8 cellular contexts compared by ENCODE assay signal in the genomic region with DNA sequence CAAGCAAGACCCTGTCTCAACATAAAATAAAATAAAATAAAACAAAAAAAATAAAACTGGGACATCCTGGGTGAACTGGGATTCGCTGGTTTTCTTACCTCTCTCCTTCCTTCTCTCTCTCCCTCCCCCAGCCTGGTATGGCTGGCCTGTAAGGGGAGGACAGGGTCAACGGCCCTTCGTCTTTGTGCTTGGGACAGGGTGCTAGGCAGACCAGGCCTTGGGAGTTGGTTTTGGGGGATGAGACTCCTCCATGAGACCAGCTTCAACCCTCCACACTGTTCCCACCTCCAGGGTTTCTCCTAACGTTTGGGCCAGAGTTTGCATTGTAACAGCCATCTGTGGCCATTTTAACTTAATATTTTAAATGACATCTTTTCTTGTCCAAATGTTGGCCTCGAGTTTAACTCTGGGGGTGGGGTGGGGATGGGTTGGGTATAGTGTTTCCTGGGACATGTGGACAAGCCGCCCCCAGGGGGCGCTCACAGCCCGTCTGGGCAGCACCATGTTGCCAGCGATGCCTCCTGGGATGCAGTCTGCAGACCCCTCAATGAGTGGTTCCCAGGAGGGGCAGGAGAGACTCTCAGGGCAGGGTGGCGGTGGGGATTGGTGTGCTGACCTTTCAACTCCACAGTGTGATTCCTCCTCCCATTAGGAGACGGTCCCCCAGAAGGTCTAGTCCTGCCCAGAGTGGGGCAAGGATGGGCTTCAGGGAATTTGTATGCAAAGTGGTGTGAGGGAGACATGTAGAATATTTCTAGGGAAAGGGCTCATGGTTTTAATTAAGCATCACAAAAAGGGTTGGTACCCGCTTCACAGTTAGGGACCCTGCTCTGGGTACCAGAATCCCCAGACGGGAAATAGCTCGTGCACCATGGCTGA. TPM values are rescaled to one million over a fixed set of nuclear protein-coding genes. Genes with fewer than 3 reads are reported as not detected.
DNase-seq lines count a peak whose midpoint lies in the region; ATAC-seq, FAIRE-seq and TF ChIP-seq lines count a peak whose summit lies in the region.

No MANE protein-coding gene starts in this region.

- no peaks in the 10 kb centered on the region for H3K79me1 ChIP-seq in H1 (ENCODE audit: low read depth, low read length)

- no peaks in the 10 kb centered on the region for H3K9me3 ChIP-seq in H1 (ENCODE audit: insufficient read depth in 2 of 2, low read depth in 1 of 2, low read length in 1 of 2)

- no peak overlapping the region for H3K23ac ChIP-seq in H1 (ENCODE audit: insufficient read length)

- no peaks in the 10 kb centered on the region for H3K36me3 Mint-ChIP-seq in activated CD4-positive, alpha-beta memory T cell treated with anti-CD3 and anti-CD28 coated beads, Interleukin-2, amount 10 ng/mL, durations not matched to agents 7 days and 5 days (ENCODE audit: low read depth)
- H3K36me3 Mint-ChIP-seq in stimulated activated memory B cell treated with anti-CD40 and anti-IgM and Interleukin-4, amounts not matched to agents 10 μg/mL and 1 μg/mL and 100 μg/mL, for 72 hours: no peaks in the 10 kb centered on the region

- no peak overlapping the region for H3K4me3 Mint-ChIP-seq in activated CD4-positive, alpha-beta memory T cell treated with anti-CD3 and anti-CD28 coated beads, Interleukin-2, amount 10 ng/mL, durations not matched to agents 7 days and 5 days
- H3K4me3 Mint-ChIP-seq in stimulated activated memory B cell treated with anti-CD40 and anti-IgM and Interleukin-4, amounts not matched to agents 10 μg/mL and 1 μg/mL and 100 μg/mL, for 72 hours: no peak overlapping the region

- no peak overlapping the region for H3K27ac Mint-ChIP-seq in activated CD4-positive, alpha-beta memory T cell treated with anti-CD3 and anti-CD28 coated beads, Interleukin-2, amount 10 ng/mL, durations not matched to agents 7 days and 5 days
- H3K27ac Mint-ChIP-seq in stimulated activated memory B cell treated with anti-CD40 and anti-IgM and Interleukin-4, amounts not matched to agents 10 μg/mL and 1 μg/mL and 100 μg/mL, for 72 hours: no peak overlapping the region

- H2BK12ac ChIP-seq in H1 (ENCODE audit: low read depth, low read length): no peak overlapping the region; the same call in 1 of the 2 replicates

- H2BK5ac ChIP-seq in H1 (ENCODE audit: low read depth, low read length): no peak overlapping the region

- H3K18ac ChIP-seq in H1 (ENCODE audit: extremely low read depth, low read length): no peak overlapping the region; the same call in 1 of the 2 replicates

- 0 out of 2 replicates have a peak overlapping the region, but pooled peaks have one; percentile 9 for H2BK15ac ChIP-seq in H1 (ENCODE audit: low read length)

- POLR2A ChIA-PET in activated CD4-positive, alpha-beta memory T cell treated with anti-CD3 and anti-CD28 coated beads, Interleukin-2, amount 10 ng/mL, durations not matched to agents 7 days and 5 days (lab: Charles Lee): no interaction called here
- POLR2A ChIA-PET in H1 (lab: Charles Lee; ENCODE audit: partially characterized antibody): no interaction called here

- peak; percentile 94 to 95 for TF ChIP-seq RAD21 in H1 (IDR thresholded peaks at IDR 0.05 in 1 of 2, conservative IDR thresholded peaks at IDR 0.05 in 1 of 2; ENCODE audit: low read depth in 2 of 2, low read length in 2 of 2)

- no peak for TF ChIP-seq POLR2A in H1 (IDR thresholded peaks at IDR 0.05; ENCODE audit: control extremely low read depth in 1 of 2, low read depth in 2 of 2, low read length in 2 of 2)

- ATAC-seq in stimulated activated memory B cell treated with anti-CD40 and anti-IgM and Interleukin-4, amounts not matched to agents 10 μg/mL and 1 μg/mL and 100 μg/mL, for 72 hours: peak; percentile 64

- H3K9ac ChIP-seq in H1 (replicated peaks in 1 of 4; ENCODE audit: extremely low read depth in 1 of 4, low read depth in 3 of 4, low read length in 3 of 4): no peak overlapping the region

- peak overlapping the region; percentile 75; the same call in 1 of the 2 replicates for H2AFZ ChIP-seq in H1 (ENCODE audit: low read length)

- H3K9me3 Mint-ChIP-seq in activated CD4-positive, alpha-beta memory T cell treated with anti-CD3 and anti-CD28 coated beads, Interleukin-2, amount 10 ng/mL, durations not matched to agents 7 days and 5 days: no peaks in the 10 kb centered on the region
- no peaks in the 10 kb centered on the region for H3K9me3 Mint-ChIP-seq in stimulated activated memory B cell treated with anti-CD40 and anti-IgM and Interleukin-4, amounts not matched to agents 10 μg/mL and 1 μg/mL and 100 μg/mL, for 72 hours

- no peak for TF ChIP-seq EP300 in H1 (IDR thresholded peaks at IDR 0.05; ENCODE audit: borderline replicate concordance in 1 of 2, low read depth in 2 of 2, low read length in 2 of 2)

- no peaks in the 10 kb centered on the region for H3K27me3 ChIP-seq in H1 (replicated peaks in 1 of 4; ENCODE audit: control insufficient read depth in 3 of 4, extremely low read depth in 1 of 4, insufficient read depth in 3 of 4, low read length in 3 of 4)

- no peak overlapping the region for H4K91ac ChIP-seq in H1 (replicated peaks; ENCODE audit: insufficient read length, low read length)

- H4K20me1 ChIP-seq in H1 (replicated peaks in 1 of 2; ENCODE audit: control insufficient read depth in 1 of 2, insufficient read depth in 2 of 2, low read length in 2 of 2): no peaks in the 10 kb centered on the region

- no peak overlapping the region for H2BK20ac ChIP-seq in H1 (ENCODE audit: low read length)

- H3K23me2 ChIP-seq in H1 (ENCODE audit: low read depth, low read length): no peaks in the 10 kb centered on the region

- no peak overlapping the region for H3K56ac ChIP-seq in H1 (replicated peaks; ENCODE audit: insufficient read length, low read depth, low read length)

- H3K4ac ChIP-seq in H1 (replicated peaks; ENCODE audit: insufficient read length, low read depth, low read length): no peak overlapping the region

- H3K4me1 Mint-ChIP-seq in activated CD4-positive, alpha-beta memory T cell treated with anti-CD3 and anti-CD28 coated beads, Interleukin-2, amount 10 ng/mL, durations not matched to agents 7 days and 5 days: peaks cover under 1% of the 10 kb centered on the region
- no peaks in the 10 kb centered on the region for H3K4me1 Mint-ChIP-seq in stimulated activated memory B cell treated with anti-CD40 and anti-IgM and Interleukin-4, amounts not matched to agents 10 μg/mL and 1 μg/mL and 100 μg/mL, for 72 hours

- H3K4me1 ChIP-seq in H1 (replicated peaks in 1 of 4; ENCODE audit: control insufficient read depth in 3 of 4, insufficient read depth in 4 of 4, low read length in 3 of 4): no peaks in the 10 kb centered on the region

- H3K4me3 ChIP-seq in H1 (ENCODE audit: extremely low read depth in 1 of 4, insufficient read depth in 2 of 4, low read depth in 3 of 4, low read length in 4 of 4): no peak overlapping the region

- peak; percentile 83 to 94 (median 83) for TF ChIP-seq CTCF in H1 (IDR thresholded peaks at IDR 0.05; ENCODE audit: control extremely low read depth in 1 of 3, insufficient read depth in 1 of 3, low read depth in 1 of 3, low read length in 3 of 3)

- no peak overlapping the region for H3K27ac ChIP-seq in H1 (ENCODE audit: low read depth, low read length)

- H3K36me3 ChIP-seq in H1 (ENCODE audit: control insufficient read depth in 2 of 4, insufficient read depth in 4 of 4, low read length in 3 of 4): no peaks in the 10 kb centered on the region

- no peak overlapping the region for H2AK5ac ChIP-seq in H1 (ENCODE audit: low read depth, low read length)

- no peak overlapping the region for H3K4me2 ChIP-seq in H1 (ENCODE audit: insufficient read depth in 1 of 2, low read depth in 2 of 2, low read length in 2 of 2)

- peak; percentile 18 to 75 (median 54) for DNase-seq in stimulated activated naive CD4-positive, alpha-beta T cell (lab: John Stamatoyannopoulos, UW)
- DNase-seq in stimulated activated naive CD4-positive, alpha-beta T cell treated with Interleukin-2 at 50 U/mL for 16 hours (lab: John Stamatoyannopoulos, UW): no peak
- DNase-seq in NCI-H748 (lab: John Stamatoyannopoulos, UW; ENCODE audit: unreplicated experiment): peak; percentile 56
- peak; percentile 69 for DNase-seq in activated CD4-positive, alpha-beta memory T cell treated with anti-CD3 and anti-CD28 coated beads, Interleukin-2, amount 10 ng/mL, durations not matched to agents 7 days and 5 days
- peak; percentile 67 to 91 for DNase-seq in H1 (ENCODE audit: low read depth in 1 of 2, low spot score in 2 of 2)
- peak; percentile 58 for DNase-seq in myocyte (ENCODE audit: low read depth)
- no peak for DNase-seq in DMS79 (lab: John Stamatoyannopoulos, UW)

- H3K27me3 Mint-ChIP-seq in activated CD4-positive, alpha-beta memory T cell treated with anti-CD3 and anti-CD28 coated beads, Interleukin-2, amount 10 ng/mL, durations not matched to agents 7 days and 5 days: no peaks in the 10 kb centered on the region
- H3K27me3 Mint-ChIP-seq in stimulated activated memory B cell treated with anti-CD40 and anti-IgM and Interleukin-4, amounts not matched to agents 10 μg/mL and 1 μg/mL and 100 μg/mL, for 72 hours: peaks cover 26% of the 10 kb centered on the region

- H2BK120ac ChIP-seq in H1 (replicated peaks; ENCODE audit: low read depth, low read length): no peak overlapping the region

- CTCF ChIA-PET in activated CD4-positive, alpha-beta memory T cell treated with anti-CD3 and anti-CD28 coated beads, Interleukin-2, amount 10 ng/mL, durations not matched to agents 7 days and 5 days (lab: Charles Lee): interaction anchor here (0.6 to 6.2 kb wide), 12 partner anchors 13 to 260 kb away, joined by 3 to 48 read pairs (median 3); no protein-coding TSS in a partner anchor
- CTCF ChIA-PET in H1 (lab: Charles Lee; ENCODE audit: partially characterized antibody): interaction anchor here (0.6 to 22.4 kb wide), 22 partner anchors 9 to 293 kb away, joined by 3 to 361 read pairs (median 4); a partner anchor contains a TSS

- H4K8ac ChIP-seq in H1 (ENCODE audit: extremely low read depth, insufficient read depth, low read length): no peak overlapping the region

- H3K14ac ChIP-seq in H1 (ENCODE audit: insufficient read length): no peak overlapping the region

- peak overlapping the region; percentile 39 for H4K5ac ChIP-seq in H1 (ENCODE audit: insufficient read length, low read depth, low read length)

- no peak for FAIRE-seq in H1 (lab: Jason Lieb, UNC)

- 47% methylated on average over 14 of the region's 14 CpGs; no CpG with 5 or more reads in 1 of the 2 experiments for WGBS in H1 (ENCODE audit: extremely low coverage in 1 of 2, insufficient coverage in 1 of 2, insufficient read length in 1 of 2, insufficient replicate concordance in 2 of 2, low coverage in 1 of 2, low lambda C conversion rate in 2 of 2, missing lambda C conversion rate in 1 of 2), 2 experiments

- no peaks in the 10 kb centered on the region for H3K79me2 ChIP-seq in H1 (ENCODE audit: control insufficient read depth in 1 of 2, insufficient read depth in 2 of 2, low read length in 2 of 2)

RNA-seq across cellular contexts. Expression of a gene that starts 37.7 kb away (rescaled TPM):
- not detected for total RNA-seq in activated CD4-positive, alpha-beta memory T cell treated with anti-CD3 and anti-CD28 coated beads, Interleukin-2, amount 10 ng/mL, durations not matched to agents 7 days and 5 days
- 6.2 and 6.4 TPM in 2 replicates for total RNA-seq in H1 (2021; fragmentation: NEBNext Ultra II Directional; extraction: Animal tissue kit (Norgen Biotek cat#: 25700))
- polyA plus RNA-seq in H1 (2011; rRNA removed): 5.5 and 7.1 TPM in 2 replicates
- 7.7 TPM for polyA plus RNA-seq in H1 (2011; cell fraction: cytosol; rRNA removed)
- 7.3 TPM for polyA plus RNA-seq in H1 (2011; cell fraction: nucleus; rRNA removed)
- 4.2 to 5.3 TPM (median 4.7 TPM) in 4 replicates for polyA plus RNA-seq in H1 (2012, experiment 1 of 2)
- 1.6 TPM for polyA plus RNA-seq in H1 (2012, experiment 2 of 2)
- polyA plus RNA-seq in H1 (2013, experiment 1 of 2): 3.0 TPM
- 2.6 TPM for polyA plus RNA-seq in H1 (2013, experiment 2 of 2)
- 4.5 and 5.4 TPM in 2 replicates for polyA minus RNA-seq in H1 (2011; rRNA and poly(A)+ RNA removed)
- polyA minus RNA-seq in H1 (2011; cell fraction: cytosol; rRNA and poly(A)+ RNA removed): 2.4 TPM
- polyA minus RNA-seq in H1 (2011; cell fraction: nucleus; rRNA and poly(A)+ RNA removed): 3.3 TPM
- 0.13 TPM in 1 of 2 replicates, not detected in the other for total RNA-seq in myocyte
- 0.15 TPM for polyA plus RNA-seq in myocyte (2012)

Comparison
In these comparisons a context has a peak if more than half of its experiments do, and no peak if none do; other contexts are left out.
1. DNase-seq: peak in stimulated activated naive CD4-positive, alpha-beta T cell (6 of 6), NCI-H748 (single experiment), activated CD4-positive, alpha-beta memory T cell treated with anti-CD3 and anti-CD28 coated beads, Interleukin-2, amount 10 ng/mL, durations not matched to agents 7 days and 5 days (single experiment), H1 (2 of 2) and myocyte (single experiment); none in stimulated activated naive CD4-positive, alpha-beta T cell treated with Interleukin-2 at 50 U/mL for 16 hours (single experiment) and DMS79 (single experiment).